ENCODE assay signal across 11 cellular contexts in the genomic region with DNA sequence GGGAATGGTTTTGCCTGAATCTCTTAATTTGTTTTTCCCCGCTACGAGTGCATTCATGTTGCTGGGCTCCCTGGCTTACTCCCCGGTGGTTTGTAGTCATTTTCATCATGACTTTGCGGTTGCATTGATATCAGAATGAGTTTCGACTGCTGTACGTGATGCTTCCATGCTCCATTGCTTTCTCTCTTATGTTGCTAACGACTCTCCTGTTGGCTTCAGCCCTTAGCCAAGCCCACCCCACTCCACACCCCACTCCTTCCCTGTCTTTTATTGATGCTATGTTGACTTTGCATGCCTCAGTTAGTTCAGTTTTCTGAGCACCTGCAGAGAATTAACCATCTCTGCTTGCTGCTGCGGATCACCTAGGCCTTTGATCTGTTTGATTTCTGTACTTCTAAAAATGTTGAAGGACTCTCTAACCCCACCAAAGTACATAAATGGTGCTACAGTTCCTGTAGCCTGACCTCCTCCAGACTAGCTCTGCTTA.
A peak's percentile ranks its signal among the peaks of the same experiment; 100 is the strongest.
DNase-seq lines count a peak whose midpoint lies in the region; ATAC-seq and FAIRE-seq lines count a peak whose summit lies in the region.
"Had no signal": no experiment of that assay in that cellular context is flagged by ENCODE, and none has a peak within 500 bp of the region (broad histone marks: within the 10 kb centered on the region; RNA-seq: fewer than 3 reads in every experiment).

No MANE protein-coding gene starts in this region.

- no peak for FAIRE-seq in HTR-8/SVneo (lab: Jason Lieb, UNC)
- FAIRE-seq: keratinocyte had no signal

- ATAC-seq in GM18517 (IDR thresholded peaks at IDR 0.05; ENCODE audit: unreplicated experiment): peak; percentile 87
- ATAC-seq in HG02623 (IDR thresholded peaks at IDR 0.05; ENCODE audit: unreplicated experiment): peak; percentile 76

- DNase-seq in NCI-H128 (lab: John Stamatoyannopoulos, UW; ENCODE audit: unreplicated experiment): peak; percentile 89
- DNase-seq in kidney tubule cell (ENCODE audit: low spot score): peak; percentile 39
- DNase-seq in activated CD4-positive, alpha-beta T cell treated with anti-CD3 and anti-CD28 coated beads for 4 hours: no peak
- DNase-seq in globus pallidus (ENCODE audit: low spot score): no peak
- DNase-seq in HTR-8/SVneo (ENCODE audit: insufficient read length, low spot score): no peak
- DNase-seq in inferior parietal cortex (ENCODE audit: extremely low spot score): no peak
- DNase-seq: activated CD8-positive, alpha-beta memory T cell treated with anti-CD3 and anti-CD28 coated beads, Interleukin-2, amount 50 U/mL, for 48 hours; effector CD4-positive, alpha-beta T cell had no signal

Comparison
In these comparisons a context has a peak if more than half of its experiments do, and no peak if none do; other contexts are left out.
1. DNase-seq: peak in NCI-H128 (single experiment) and kidney tubule cell (single experiment); none in activated CD4-positive, alpha-beta T cell treated with anti-CD3 and anti-CD28 coated beads for 4 hours (0 of 2), globus pallidus (single experiment), HTR-8/SVneo (single experiment) and inferior parietal cortex (single experiment).